27 cellular contexts compared by ENCODE assay signal in genomic region chr5:110265199-110265598, GRCh38.
"Had no signal": no experiment of that assay in that cellular context is flagged by ENCODE, and none has a peak within 500 bp of the region (broad histone marks: within the 10 kb centered on the region; RNA-seq: fewer than 3 reads in every experiment).

No MANE protein-coding gene starts in this region.

- H3K27me3 ChIP-seq: neural progenitor cell, neutrophil, right lobe of liver, thyroid gland, transverse colon, upper lobe of left lung had no signal

- H3K4me1 ChIP-seq: parathyroid adenoma, psoas muscle, right lobe of liver, thyroid gland, transverse colon, upper lobe of left lung had no signal

- H3K27me3 Mint-ChIP-seq: naive B cell; stimulated activated naive CD8-positive, alpha-beta T cell treated with anti-CD3 and anti-CD28 coated beads, Interleukin-15, Interleukin-2, amounts not matched to agents 100 ng/mL and 50 ng/mL, for 24 hours had no signal

- H3K4me3 Mint-ChIP-seq: mesothelial cell of epicardium; naive B cell; natural killer cell; nephron progenitor cell; neural progenitor cell; stimulated activated naive CD8-positive, alpha-beta T cell treated with anti-CD3 and anti-CD28 coated beads, Interleukin-15, Interleukin-2, amounts not matched to agents 100 ng/mL and 50 ng/mL, for 24 hours had no signal

- H3K27ac ChIP-seq: neural progenitor cell, neutrophil, parathyroid adenoma, psoas muscle, right lobe of liver, thyroid gland, transverse colon, upper lobe of left lung had no signal

- H3K36me3 Mint-ChIP-seq: mesothelial cell of epicardium, naive B cell, natural killer cell, neural progenitor cell had no signal

- H3K9me3 ChIP-seq: neutrophil, psoas muscle, right lobe of liver, thyroid gland, transverse colon, upper lobe of left lung had no signal

- H3K9ac ChIP-seq: neural progenitor cell, parathyroid adenoma had no signal

- H3K36me3 ChIP-seq: neural progenitor cell, neutrophil, right lobe of liver, thyroid gland, transverse colon, upper lobe of left lung had no signal

- H3K4me3 ChIP-seq: lung, neural progenitor cell, psoas muscle, right lobe of liver, smooth muscle cell, thyroid gland, transverse colon, upper lobe of left lung had no signal

- H3K9me3 Mint-ChIP-seq: mesothelial cell of epicardium; nephron progenitor cell; neural progenitor cell; stimulated activated naive CD8-positive, alpha-beta T cell treated with anti-CD3 and anti-CD28 coated beads, Interleukin-15, Interleukin-2, amounts not matched to agents 100 ng/mL and 50 ng/mL, for 24 hours had no signal

- DNase-seq: hippocampal formation; kidney glomerular epithelial cell; left cardiac atrium; mesendoderm; naive B cell; natural killer cell; nephron progenitor cell; occipital lobe; psoas muscle; right lobe of liver; stimulated activated CD4-positive, alpha-beta T cell treated with anti-CD3 and anti-CD28 coated beads, Interleukin-1b, Interleukin-23, amount 100 ng/mL, for 48 hours; stimulated activated CD4-positive, alpha-beta T cell treated with anti-CD3 and anti-CD28 coated beads, Interleukin-2, amount 100 ng/mL, for 48 hours; stimulated activated CD4-positive, alpha-beta T cell treated with anti-CD3 and anti-CD28 coated beads, Interleukin-4, amount 100 ng/mL, for 4 hours; stimulated activated CD8-positive, alpha-beta memory T cell treated with anti-CD3 and anti-CD28 coated beads, Interleukin-4, amount 100 ng/mL, for 48 hours; stimulated activated naive CD4-positive, alpha-beta T cell; substantia nigra; thyroid gland; transverse colon; upper lobe of left lung had no signal

- ATAC-seq: left lobe of liver, natural killer cell, psoas muscle, right lobe of liver had no signal

- H3K27ac Mint-ChIP-seq: mesothelial cell of epicardium; naive B cell; natural killer cell; nephron progenitor cell; neural progenitor cell; stimulated activated naive CD8-positive, alpha-beta T cell treated with anti-CD3 and anti-CD28 coated beads, Interleukin-15, Interleukin-2, amounts not matched to agents 100 ng/mL and 50 ng/mL, for 24 hours had no signal

- H3K4me1 Mint-ChIP-seq: naive B cell, natural killer cell had no signal
